In genomic region chr2:153477641-153478288, GRCh38 we compare ENCODE assay signal across 9 cellular contexts. TPM values are rescaled to one million over a fixed set of nuclear protein-coding genes. Genes with fewer than 3 reads are reported as not detected.
DNase-seq lines count a peak whose midpoint lies in the region; ATAC-seq and TF ChIP-seq lines count a peak whose summit lies in the region.
"Had no signal": no experiment of that assay in that cellular context is flagged by ENCODE, and none has a peak within 500 bp of the region (broad histone marks: within the 10 kb centered on the region; RNA-seq: fewer than 3 reads in every experiment).

No MANE protein-coding gene starts in this region.

- DNase-seq in DMS53 (lab: John Stamatoyannopoulos, UW), result peak; percentile 46
- DNase-seq in DMS53 treated with DMSO at 0.1 percent for 48 hours (lab: John Stamatoyannopoulos, UW; ENCODE audit: unreplicated experiment), result no peak
- no peak for DNase-seq in smooth muscle cell (lab: John Stamatoyannopoulos, UW; ENCODE audit: unreplicated experiment)
- no peak for DNase-seq in cerebellum (ENCODE audit: low spot score)

- peak overlapping the region; percentile 71 for H2AFZ ChIP-seq in smooth muscle cell (ENCODE audit: low read depth)

- 2% methylated on average over 36 of the region's 38 CpGs for WGBS in smooth muscle cell (ENCODE audit: low lambda C conversion rate)

- peaks cover 14% of the 10 kb centered on the region for H3K4me1 ChIP-seq in smooth muscle cell (ENCODE audit: low read depth)

- peak overlapping the region; percentile 85 for H3K4me2 ChIP-seq in smooth muscle cell

- TF ChIP-seq CTCF in VCaP (conservative IDR thresholded peaks at IDR 0.05), result no peak
- no peak for TF ChIP-seq CTCF in smooth muscle cell (IDR thresholded peaks at IDR 0.05; ENCODE audit: borderline replicate concordance, insufficient read depth, poor library complexity, severe bottlenecking)

- H3K27me3 ChIP-seq in smooth muscle cell (ENCODE audit: low read depth), result peaks cover 24% of the 10 kb centered on the region

- no peaks in the 10 kb centered on the region for H3K9me3 ChIP-seq in smooth muscle cell (replicated peaks; ENCODE audit: low read depth)

- H3K4me3 ChIP-seq in iPS-11a (ENCODE audit: low read depth, low read length), result peak overlapping the region; percentile 89
- H3K4me3 ChIP-seq in smooth muscle cell, result peak overlapping the region; percentile 56

- peak overlapping the region; percentile 50 for H3K27ac ChIP-seq in VCaP
- no peak overlapping the region for H3K27ac ChIP-seq in smooth muscle cell (ENCODE audit: low read depth)

- no peaks in the 10 kb centered on the region for H3K79me2 ChIP-seq in smooth muscle cell (ENCODE audit: low read depth)

- ATAC-seq in HG03520 (IDR thresholded peaks at IDR 0.05; ENCODE audit: unreplicated experiment) (no peak), HG03280 (IDR thresholded peaks at IDR 0.05; ENCODE audit: unreplicated experiment) (no peak)

- H4K20me1 ChIP-seq in smooth muscle cell (ENCODE audit: low read depth), result no peaks in the 10 kb centered on the region

- no peaks in the 10 kb centered on the region for H3K36me3 ChIP-seq in smooth muscle cell (ENCODE audit: low read depth)

- H3F3A ChIP-seq in smooth muscle cell (ENCODE audit: low read depth), result no peaks in the 10 kb centered on the region

- H3K9ac ChIP-seq in smooth muscle cell (ENCODE audit: low read depth), result no peak overlapping the region

RNA-seq across cellular contexts. Expression of gene RPRM, which starts 0.8 kb away (rescaled TPM):
- total RNA-seq in smooth muscle cell (0.13 TPM in 1 of 2 replicates, not detected in the other), cerebellum (7.0 TPM)
- polyA plus RNA-seq in smooth muscle cell, result not detected in 2 replicates
- total RNA-seq: LHCN-M2 had no signal
